ENCODE assay signal across 11 cellular contexts in the genomic region with DNA sequence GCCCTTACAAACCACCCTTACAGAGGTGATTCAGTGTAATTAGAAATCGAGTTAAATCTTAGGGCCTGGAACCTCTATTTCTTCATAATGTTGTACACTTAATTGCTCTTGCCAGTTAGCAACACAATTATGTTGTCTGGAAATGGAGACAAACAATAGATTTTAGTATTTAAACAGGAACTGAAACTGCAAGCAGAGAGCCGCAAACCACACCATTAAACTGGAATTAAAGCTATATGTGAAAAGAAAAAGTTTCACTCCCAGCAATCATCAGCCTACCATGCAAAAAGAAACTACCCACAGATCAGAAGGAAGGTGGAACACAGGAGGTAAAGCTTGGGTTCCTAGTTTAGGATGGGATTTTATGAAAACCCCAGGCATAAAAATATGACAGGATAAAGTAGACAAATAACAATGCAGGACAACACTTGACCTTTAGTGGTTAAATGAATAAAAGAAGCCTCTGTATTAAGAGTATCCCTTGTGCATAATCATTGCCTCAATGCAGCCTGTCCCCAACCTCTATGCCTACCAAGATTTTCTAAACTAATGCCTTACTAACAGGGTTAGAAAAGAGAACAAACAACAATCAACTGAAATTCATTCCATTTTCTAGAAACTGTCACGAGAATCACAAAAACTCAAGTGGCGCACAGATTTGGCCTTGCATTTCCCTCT.
DNase-seq lines count a peak whose midpoint lies in the region; ATAC-seq and TF ChIP-seq lines count a peak whose summit lies in the region.
"Had no signal": no experiment of that assay in that cellular context is flagged by ENCODE, and none has a peak within 500 bp of the region (broad histone marks: within the 10 kb centered on the region; RNA-seq: fewer than 3 reads in every experiment).

No MANE protein-coding gene starts in this region.

- ATAC-seq in GM19452 (IDR thresholded peaks at IDR 0.05; ENCODE audit: unreplicated experiment) (peak; percentile 97), HG02973 (IDR thresholded peaks at IDR 0.05; ENCODE audit: unreplicated experiment) (peak; percentile 98), WTC11 (no peak)

- no peak overlapping the region for H3K27ac Mint-ChIP-seq in WTC11
- H3K27ac Mint-ChIP-seq in type B pancreatic cell, result no peak overlapping the region
- H3K27ac Mint-ChIP-seq: activated naive CD4-positive, alpha-beta T cell treated with anti-CD3 and anti-CD28 coated beads, Interleukin-2, amount 50 U/mL, for 24 hours; endodermal cell had no signal

- H3K27me3 ChIP-seq in GM06990 (replicated peaks; ENCODE audit: control insufficient read depth, insufficient read depth, low read length) (no peaks in the 10 kb centered on the region), right atrium auricular region (no peaks in the 10 kb centered on the region)

- H3K4me3 ChIP-seq in GM06990 (replicated peaks; ENCODE audit: low read depth, low read length) (no peak overlapping the region), right atrium auricular region (no peak overlapping the region)

- H3K36me3 ChIP-seq in GM06990 (ENCODE audit: control insufficient read depth, insufficient read depth, low read length) (no peaks in the 10 kb centered on the region), right atrium auricular region (no peaks in the 10 kb centered on the region)

- TF ChIP-seq CTCF in GM06990 (IDR thresholded peaks at IDR 0.05; ENCODE audit: insufficient read depth, low read length, poor library complexity, severe bottlenecking), result no peak
- no peak for TF ChIP-seq CTCF in WTC11 (IDR thresholded peaks at IDR 0.05)
- TF ChIP-seq CTCF in type B pancreatic cell (conservative IDR thresholded peaks at IDR 0.05), result no peak
- no peak for TF ChIP-seq CTCF in right atrium auricular region (IDR thresholded peaks at IDR 0.05)

- DNase-seq in GM06990 (ENCODE audit: extremely low read depth, insufficient read length) (peak; percentile 54), NAMALWA (ENCODE audit: low spot score) (peak; percentile 11), WTC11 (ENCODE audit: low spot score) (no peak), type B pancreatic cell (ENCODE audit: extremely low spot score, unreplicated experiment) (no peak), superior temporal gyrus (ENCODE audit: extremely low spot score) (no peak), right atrium auricular region (ENCODE audit: low spot score) (no peak)
- DNase-seq: endodermal cell, KBM-7 had no signal

- H3K9me3 ChIP-seq in right atrium auricular region, result no peaks in the 10 kb centered on the region

- peaks cover 13% of the 10 kb centered on the region for H3K9me3 Mint-ChIP-seq in WTC11
- no peaks in the 10 kb centered on the region for H3K9me3 Mint-ChIP-seq in type B pancreatic cell
- H3K9me3 Mint-ChIP-seq: endodermal cell had no signal

- POLR2A ChIA-PET in WTC11 (lab: Charles Lee), result no interaction called here

- no peaks in the 10 kb centered on the region for H3K4me1 ChIP-seq in right atrium auricular region

- CTCF ChIA-PET in WTC11 (lab: Charles Lee), result no interaction called here

- H3K4me1 Mint-ChIP-seq in WTC11 (no peaks in the 10 kb centered on the region), type B pancreatic cell (ENCODE audit: unreplicated experiment) (peaks cover 14% of the 10 kb centered on the region)
- H3K4me1 Mint-ChIP-seq: activated naive CD4-positive, alpha-beta T cell treated with anti-CD3 and anti-CD28 coated beads, Interleukin-2, amount 50 U/mL, for 24 hours had no signal

- H3K27me3 Mint-ChIP-seq in WTC11 (ENCODE audit: low read depth) (no peaks in the 10 kb centered on the region; the same call in 1 of the 2 replicates), type B pancreatic cell (peaks cover 2% of the 10 kb centered on the region)

- no peak overlapping the region for H3K27ac ChIP-seq in right atrium auricular region

- H3K4me3 Mint-ChIP-seq in WTC11 (no peak overlapping the region), type B pancreatic cell (no peak overlapping the region)
- H3K4me3 Mint-ChIP-seq: activated naive CD4-positive, alpha-beta T cell treated with anti-CD3 and anti-CD28 coated beads, Interleukin-2, amount 50 U/mL, for 24 hours; endodermal cell had no signal

- H3K36me3 Mint-ChIP-seq in WTC11, result no peaks in the 10 kb centered on the region
- no peaks in the 10 kb centered on the region for H3K36me3 Mint-ChIP-seq in type B pancreatic cell
- H3K36me3 Mint-ChIP-seq: activated naive CD4-positive, alpha-beta T cell treated with anti-CD3 and anti-CD28 coated beads, Interleukin-2, amount 50 U/mL, for 24 hours had no signal

TF ChIP-seq in WTC11, 78 proteins besides CTCF, POLR2A, EP300 and RAD21:
- no peak for TF ChIP-seq CREM (CRISPR knock-in tag; IDR thresholded peaks at IDR 0.05)
- no peak for TF ChIP-seq AFF4 (CRISPR knock-in tag; IDR thresholded peaks at IDR 0.05; ENCODE audit: borderline replicate concordance)
- no peak for TF ChIP-seq SMAD3 (CRISPR knock-in tag; IDR thresholded peaks at IDR 0.05; ENCODE audit: borderline replicate concordance)
- no peak for TF ChIP-seq ZNF219 (CRISPR knock-in tag; IDR thresholded peaks at IDR 0.05; ENCODE audit: borderline replicate concordance)
- no peak for TF ChIP-seq RELA (CRISPR knock-in tag; IDR thresholded peaks at IDR 0.05; ENCODE audit: borderline replicate concordance)
- TF ChIP-seq NR1H2 (CRISPR knock-in tag; IDR thresholded peaks at IDR 0.05), result no peak
- no peak for TF ChIP-seq GABPB1 (CRISPR knock-in tag; IDR thresholded peaks at IDR 0.05)
- TF ChIP-seq ATF1 (CRISPR knock-in tag; IDR thresholded peaks at IDR 0.05), result no peak
- TF ChIP-seq ZBTB21 (CRISPR knock-in tag; IDR thresholded peaks at IDR 0.05; ENCODE audit: borderline replicate concordance), result no peak
- no peak for TF ChIP-seq ZNF232 (CRISPR knock-in tag; IDR thresholded peaks at IDR 0.05)
- TF ChIP-seq E2F5 (CRISPR knock-in tag; IDR thresholded peaks at IDR 0.05), result no peak
- TF ChIP-seq MYBL2 (CRISPR knock-in tag; IDR thresholded peaks at IDR 0.05), result no peak
- TF ChIP-seq ZNF317 (CRISPR knock-in tag; IDR thresholded peaks at IDR 0.05; ENCODE audit: borderline replicate concordance, low read depth), result no peak
- TF ChIP-seq MAX (CRISPR knock-in tag; IDR thresholded peaks at IDR 0.05), result no peak
- no peak for TF ChIP-seq NFYB (CRISPR knock-in tag; conservative IDR thresholded peaks at IDR 0.05; ENCODE audit: low read depth)
- no peak for TF ChIP-seq ELF4 (CRISPR knock-in tag; IDR thresholded peaks at IDR 0.05; ENCODE audit: low read depth)

Comparison
In these comparisons a context has a peak if more than half of its experiments do, and no peak if none do; other contexts are left out.
1. DNase-seq: peak in GM06990 (single experiment) and NAMALWA (single experiment); none in WTC11 (single experiment), type B pancreatic cell (single experiment), superior temporal gyrus (single experiment) and right atrium auricular region (single experiment).